13 cellular contexts compared by ENCODE assay signal in the genomic region with DNA sequence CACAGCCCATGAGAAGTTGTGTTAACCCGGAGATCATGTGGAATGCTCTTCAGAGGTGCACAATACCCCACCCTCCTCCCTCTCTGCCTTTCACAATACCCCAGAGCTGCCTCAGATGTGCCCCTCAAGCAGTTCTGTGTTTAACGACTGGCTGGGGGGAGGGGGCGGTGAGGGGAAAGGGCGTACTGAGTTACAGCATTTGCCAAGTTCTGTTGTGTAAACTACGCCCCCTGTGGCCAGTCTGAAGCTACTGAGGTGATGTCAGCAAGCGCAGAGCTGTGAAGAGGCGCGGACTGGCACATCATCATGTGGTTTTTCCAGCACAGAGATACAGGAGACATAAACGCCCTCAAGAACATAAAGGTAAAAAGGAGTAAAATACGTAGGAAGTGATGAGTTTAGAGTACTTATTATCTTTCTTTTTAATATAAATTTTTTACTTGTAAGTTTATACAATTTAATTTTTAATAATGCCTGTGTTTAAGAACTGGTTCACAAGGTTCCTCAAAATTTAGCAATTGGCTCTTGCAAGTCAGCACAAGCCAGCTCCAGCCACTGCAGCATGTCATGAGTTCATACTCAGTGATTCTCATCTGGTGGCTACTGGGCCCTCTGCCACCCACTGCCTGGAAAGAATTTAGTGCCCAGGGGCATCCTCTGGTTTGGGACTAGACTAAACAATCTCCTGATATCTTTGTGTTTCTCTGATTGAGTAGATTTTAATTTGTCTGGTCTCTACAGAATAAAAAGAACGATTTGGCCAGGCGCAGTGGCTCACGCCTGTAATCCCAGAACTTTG. TPM values are rescaled to one million over a fixed set of nuclear protein-coding genes. Genes with fewer than 3 reads are reported as not detected.
DNase-seq lines count a peak whose midpoint lies in the region; ATAC-seq and TF ChIP-seq lines count a peak whose summit lies in the region.
"Had no signal": no experiment of that assay in that cellular context is flagged by ENCODE, and none has a peak within 500 bp of the region (broad histone marks: within the 10 kb centered on the region; RNA-seq: fewer than 3 reads in every experiment).

No MANE protein-coding gene starts in this region.

- no peak overlapping the region for H3K4me3 ChIP-seq in breast epithelium
- no peak overlapping the region for H3K4me3 ChIP-seq in kidney epithelial cell (ENCODE audit: low read depth, low read length)
- H3K4me3 ChIP-seq: esophagus muscularis mucosa had no signal

- ATAC-seq in GM19395 (IDR thresholded peaks at IDR 0.05; ENCODE audit: unreplicated experiment) (no peak), Right ventricle myocardium superior (ENCODE audit: poor library complexity) (no peak)

- H3K27me3 ChIP-seq in breast epithelium (no peaks in the 10 kb centered on the region), kidney epithelial cell (ENCODE audit: control insufficient read depth, insufficient read depth, low read length) (peaks cover 2% of the 10 kb centered on the region)

- no peaks in the 10 kb centered on the region for H3K4me1 ChIP-seq in breast epithelium
- H3K4me1 ChIP-seq: esophagus muscularis mucosa had no signal

- TF ChIP-seq CTCF in breast epithelium (IDR thresholded peaks at IDR 0.05) (peak in 1 of 3 donors; percentile 48), kidney epithelial cell (IDR thresholded peaks at IDR 0.05; ENCODE audit: insufficient read depth, low read length, poor library complexity, severe bottlenecking) (peak; percentile 34)

- peak; percentile 6 for DNase-seq in DMS 273 (lab: John Stamatoyannopoulos, UW; ENCODE audit: unreplicated experiment)
- DNase-seq in DMS 273 treated with DMSO at 0.1 percent for 48 hours (lab: John Stamatoyannopoulos, UW): no peak
- peak; percentile 76 for DNase-seq in HPDE6-E6E7 (ENCODE audit: extremely low spot score)
- peak; percentile 77 to 93 for DNase-seq in breast epithelium (ENCODE audit: low spot score in 2 of 2)
- no peak for DNase-seq in kidney epithelial cell (ENCODE audit: low read depth)
- DNase-seq in SW480 (ENCODE audit: low spot score): no peak
- DNase-seq in Right ventricle myocardium superior: no peak
- DNase-seq: 8988T; activated CD8-positive, alpha-beta memory T cell treated with anti-CD3 and anti-CD28 coated beads, Interleukin-2, amount 50 U/mL, for 4 hours; NCI-H510A treated with DMSO at 0.1 percent for 48 hours; posterior cingulate gyrus had no signal

- H3K27ac ChIP-seq in breast epithelium: peak overlapping the region; percentile 57 to 87
- H3K27ac ChIP-seq: esophagus muscularis mucosa had no signal

- H3K36me3 ChIP-seq in breast epithelium (no peaks in the 10 kb centered on the region), kidney epithelial cell (ENCODE audit: control insufficient read depth, insufficient read depth, low read length) (no peaks in the 10 kb centered on the region)
- H3K36me3 ChIP-seq: esophagus muscularis mucosa had no signal

- no peaks in the 10 kb centered on the region for H3K9me3 ChIP-seq in breast epithelium
- H3K9me3 ChIP-seq: esophagus muscularis mucosa had no signal

- intact Hi-C loops in breast epithelium (cut with DNase I; ENCODE audit: low total_unique reads): no loop called here
- intact Hi-C loops in Right ventricle myocardium superior (cut with DNase I): no loop called here

- TF ChIP-seq POLR2A in breast epithelium (IDR thresholded peaks at IDR 0.05): no peak

RNA-seq across cellular contexts. Expression of gene EPB42, which starts 1.7 kb away (rescaled TPM):
- total RNA-seq in breast epithelium (1 to 10 TPM in 1 of 3 donors, under 1 TPM in 1, not detected in 1; 0.29 to 1.9 TPM), kidney epithelial cell (not detected in 2 replicates), Right ventricle myocardium superior (0.24 TPM)

RNA-seq across cellular contexts. Expression of gene CCNDBP1, which starts 33.9 kb away (rescaled TPM):
- 100 to 1,000 TPM in 2 of 3 donors, 10 to 100 TPM in 1; 90.1 to 179 (median 106) TPM for total RNA-seq in breast epithelium
- 55.1 and 61.8 TPM in 2 replicates for total RNA-seq in kidney epithelial cell
- total RNA-seq in Right ventricle myocardium superior: 47.7 TPM

RNA-seq across cellular contexts. Expression of gene TGM5, which starts 47.6 kb away (rescaled TPM):
- total RNA-seq in breast epithelium: 1 to 10 TPM; 1.6 to 3.1 (median 2.7) TPM
- not detected in 2 replicates for total RNA-seq in kidney epithelial cell
- not detected for total RNA-seq in Right ventricle myocardium superior

Comparison
In these comparisons a context has a peak if more than half of its experiments do, and no peak if none do; other contexts are left out.
1. DNase-seq: peak in DMS 273 (single experiment), HPDE6-E6E7 (single experiment) and breast epithelium (2 of 2); none in DMS 273 treated with DMSO at 0.1 percent for 48 hours (single experiment), kidney epithelial cell (single experiment), SW480 (single experiment) and Right ventricle myocardium superior (single experiment).